ENCODE assay signal across 20 cellular contexts in genomic region chr12:52927964-52928363, GRCh38. TPM values are rescaled to one million over a fixed set of nuclear protein-coding genes. Genes with fewer than 3 reads are reported as not detected.
DNase-seq lines count a peak whose midpoint lies in the region; ATAC-seq and TF ChIP-seq lines count a peak whose summit lies in the region.
"Had no signal": no experiment of that assay in that cellular context is flagged by ENCODE, and none has a peak within 500 bp of the region (broad histone marks: within the 10 kb centered on the region; RNA-seq: fewer than 3 reads in every experiment).

No MANE protein-coding gene starts in this region.

- H3K9me3 Mint-ChIP-seq in HFFc6 (no peaks in the 10 kb centered on the region), neural crest cell (no peaks in the 10 kb centered on the region)
- H3K9me3 Mint-ChIP-seq in activated T-cell treated with anti-CD3 and anti-CD28 coated beads, Interleukin-2, amount 50 U/mL, for 24 hours = no peaks in the 10 kb centered on the region
- H3K9me3 Mint-ChIP-seq: CD4-positive, alpha-beta T cell; T-helper 2 cell treated with Interferon-gamma antibody and Interleukin-4, amounts not matched to agents 5 μg/mL and 100 μg/mL, for 36 hours had no signal

- peaks cover 62% of the 10 kb centered on the region for H3K4me1 Mint-ChIP-seq in HFFc6 (ENCODE audit: low read depth)
- H3K4me1 Mint-ChIP-seq in neural crest cell = peaks cover 19% of the 10 kb centered on the region
- H3K4me1 Mint-ChIP-seq in activated T-cell treated with anti-CD3 and anti-CD28 coated beads, Interleukin-2, amount 50 U/mL, for 24 hours (ENCODE audit: low read depth) = no peaks in the 10 kb centered on the region

- no peak for DNase-seq in HFFc6
- no peak for DNase-seq in colonic mucosa
- DNase-seq in neural crest cell (ENCODE audit: low read depth, low spot score) = no peak
- no peak for DNase-seq in NCI-H510A treated with DMSO at 0.1 percent for 48 hours (lab: John Stamatoyannopoulos, UW)
- DNase-seq in retina = no peak
- no peak for DNase-seq in activated T-cell treated with anti-CD3 and anti-CD28 coated beads, Interleukin-2, amount 50 U/mL, for 24 hours
- DNase-seq: activated CD4-positive, CD25-positive, alpha-beta regulatory T cell treated with anti-CD3 and anti-CD28 coated beads, Interleukin-2, amount 50 U/mL, for 72 hours; activated CD8-positive, alpha-beta memory T cell treated with anti-CD3 and anti-CD28 coated beads, Interleukin-2, amount 10 ng/mL, durations not matched to agents 7 days and 5 days; activated effector memory CD4-positive, alpha-beta T cell treated with Interleukin-2 at 50 U/mL for 16 hours; anterior cingulate cortex; CD4-positive, alpha-beta T cell; foreskin melanocyte; NCI-H1930; NCI-H446; SJCRH30; stimulated activated naive CD8-positive, alpha-beta T cell treated with anti-CD3 and anti-CD28 coated beads, Interleukin-15, Interleukin-2, amounts not matched to agents 100 U/mL and 50 U/mL, for 24 hours had no signal

- H3K9ac ChIP-seq in colonic mucosa (ENCODE audit: low read depth in 2 of 2, low read length in 2 of 2) = peak overlapping the region in 1 of 2 donors; percentile 83

- H3K27ac Mint-ChIP-seq in HFFc6 = peak overlapping the region; percentile 100
- peak overlapping the region; percentile 37 for H3K27ac Mint-ChIP-seq in neural crest cell (ENCODE audit: unreplicated experiment)
- no peak overlapping the region for H3K27ac Mint-ChIP-seq in activated T-cell treated with anti-CD3 and anti-CD28 coated beads, Interleukin-2, amount 50 U/mL, for 24 hours
- H3K27ac Mint-ChIP-seq: activated CD8-positive, alpha-beta memory T cell treated with anti-CD3 and anti-CD28 coated beads, Interleukin-2, amount 10 ng/mL, durations not matched to agents 7 days and 5 days; CD4-positive, alpha-beta T cell; T-helper 2 cell treated with Interferon-gamma antibody and Interleukin-4, amounts not matched to agents 5 μg/mL and 100 μg/mL, for 36 hours had no signal

- H3K36me3 ChIP-seq in colonic mucosa = no peaks in the 10 kb centered on the region
- H3K36me3 ChIP-seq: SJCRH30, uterus had no signal

- no peak for ATAC-seq in GM18870 (IDR thresholded peaks at IDR 0.05; ENCODE audit: unreplicated experiment)
- ATAC-seq: activated CD8-positive, alpha-beta memory T cell treated with anti-CD3 and anti-CD28 coated beads, Interleukin-2, amount 10 ng/mL, durations not matched to agents 7 days and 5 days; stimulated activated naive CD8-positive, alpha-beta T cell treated with anti-CD3 and anti-CD28 coated beads, Interleukin-15, Interleukin-2, amounts not matched to agents 100 U/mL and 50 U/mL, for 24 hours had no signal

- peaks cover 2% of the 10 kb centered on the region for H3K27me3 Mint-ChIP-seq in HFFc6 (ENCODE audit: insufficient read depth)
- H3K27me3 Mint-ChIP-seq in neural crest cell (ENCODE audit: low read depth) = no peaks in the 10 kb centered on the region
- H3K27me3 Mint-ChIP-seq in activated T-cell treated with anti-CD3 and anti-CD28 coated beads, Interleukin-2, amount 50 U/mL, for 24 hours = no peaks in the 10 kb centered on the region

- H3K4me3 Mint-ChIP-seq in HFFc6 (no peak overlapping the region), neural crest cell (no peak overlapping the region)
- H3K4me3 Mint-ChIP-seq in activated T-cell treated with anti-CD3 and anti-CD28 coated beads, Interleukin-2, amount 50 U/mL, for 24 hours = no peak overlapping the region
- H3K4me3 Mint-ChIP-seq: activated CD8-positive, alpha-beta memory T cell treated with anti-CD3 and anti-CD28 coated beads, Interleukin-2, amount 10 ng/mL, durations not matched to agents 7 days and 5 days; CD4-positive, alpha-beta T cell; T-helper 2 cell treated with Interferon-gamma antibody and Interleukin-4, amounts not matched to agents 5 μg/mL and 100 μg/mL, for 36 hours had no signal

- H3K9me3 ChIP-seq in colonic mucosa = no peaks in the 10 kb centered on the region
- H3K9me3 ChIP-seq: SJCRH30, uterus had no signal

- H3K27ac ChIP-seq in 22Rv1 (peak overlapping the region; percentile 70), colonic mucosa (peak overlapping the region; percentile 93)
- H3K27ac ChIP-seq: SJCRH30, uterus had no signal

- H3K27me3 ChIP-seq in colonic mucosa = no peaks in the 10 kb centered on the region
- H3K27me3 ChIP-seq: SJCRH30, uterus had no signal

- H3K36me3 Mint-ChIP-seq in HFFc6 (ENCODE audit: low read depth) = 0 out of 2 replicates have a peak, but pooled peaks cover 7% of the 10 kb centered on the region
- H3K36me3 Mint-ChIP-seq in neural crest cell (ENCODE audit: low read depth) = no peaks in the 10 kb centered on the region
- no peaks in the 10 kb centered on the region for H3K36me3 Mint-ChIP-seq in activated T-cell treated with anti-CD3 and anti-CD28 coated beads, Interleukin-2, amount 50 U/mL, for 24 hours (ENCODE audit: low read depth)
- H3K36me3 Mint-ChIP-seq: activated CD8-positive, alpha-beta memory T cell treated with anti-CD3 and anti-CD28 coated beads, Interleukin-2, amount 10 ng/mL, durations not matched to agents 7 days and 5 days had no signal

- intact Hi-C loops in colonic mucosa (cut with DNase I) = no loop called here

- H3K4me1 ChIP-seq in colonic mucosa = peaks cover 18% of the 10 kb centered on the region
- H3K4me1 ChIP-seq: SJCRH30 had no signal

- no peak overlapping the region for H3K4me3 ChIP-seq in colonic mucosa
- H3K4me3 ChIP-seq: SJCRH30, uterus had no signal

- TF ChIP-seq CTCF in 22Rv1 (IDR thresholded peaks at IDR 0.05) (no peak), HFFc6 (IDR thresholded peaks at IDR 0.05) (no peak), colonic mucosa (IDR thresholded peaks at IDR 0.05) (no peak), neural crest cell (conservative IDR thresholded peaks at IDR 0.05) (no peak)

RNA-seq across cellular contexts. Expression of gene KRT18, which starts 21.0 kb away (rescaled TPM):
- total RNA-seq in HFFc6 (2021; fragmentation: NEBNext Ultra II Directional; extraction: Animal tissue kit (Norgen Biotek cat#: 25700)) = 100 to 1,000 TPM; 556 to 745 (median 582) TPM
- total RNA-seq in colonic mucosa (1,000 to 10,000 TPM; 1,068 to 1,487 TPM), neural crest cell (6.4 and 6.9 TPM in 2 replicates)

RNA-seq across cellular contexts. Expression of gene KRT8, which starts 23.1 kb away (rescaled TPM):
- total RNA-seq in HFFc6 (2021; fragmentation: NEBNext Ultra II Directional; extraction: Animal tissue kit (Norgen Biotek cat#: 25700)) = 10 to 100 TPM; 41.4 to 50.4 (median 44.8) TPM
- 1,000 to 10,000 TPM; 4,207 to 4,597 TPM for total RNA-seq in colonic mucosa
- total RNA-seq in neural crest cell = 8.3 and 10.3 TPM in 2 replicates

Comparison
In these comparisons a context has a peak if more than half of its experiments do, and no peak if none do; other contexts are left out.
1. RNA of gene KRT18, which starts 21.0 kb away (total RNA-seq): 1,068 to 1,487 TPM in colonic mucosa and 556 to 745 TPM in HFFc6; 6.4 to 6.9 TPM in neural crest cell; every median in the first group is over 10 times any median in the second.
2. RNA of gene KRT8, which starts 23.1 kb away (total RNA-seq): 4,207 to 4,597 TPM in colonic mucosa; 41.4 to 50.4 TPM in HFFc6 and 8.3 to 10.3 TPM in neural crest cell; every median in the first group is over 10 times any median in the second.